Comparison of ENCODE assay signal across 24 cellular contexts in genomic region chr6:161437851-161438250, GRCh38.
"Had no signal": no experiment of that assay in that cellular context is flagged by ENCODE, and none has a peak within 500 bp of the region (broad histone marks: within the 10 kb centered on the region; RNA-seq: fewer than 3 reads in every experiment).

No MANE protein-coding gene starts in this region.

- H3K9me3 ChIP-seq: ovary, prostate gland, right atrium auricular region, transverse colon had no signal

- H3K4me1 ChIP-seq: prostate gland had no signal

- DNase-seq: activated CD4-positive, alpha-beta T cell treated with anti-CD3 and anti-CD28 coated beads for 1 hour; activated CD4-positive, alpha-beta T cell treated with anti-CD3 and anti-CD28 coated beads, Interleukin-2, amount 50 U/mL, for 1 hour; activated CD8-positive, alpha-beta T cell treated with anti-CD3 and anti-CD28 coated beads, Interleukin-2, amount 10 ng/mL, durations not matched to agents 7 days and 5 days; aorta; brain microvascular endothelial cell; caudate nucleus; dermis blood vessel endothelial cell; effector CD8-positive, alpha-beta T cell; foreskin melanocyte; hippocampal formation; kidney glomerular epithelial cell; left ventricle myocardium superior; mammary epithelial cell; midbrain; natural killer cell; ovary; stimulated activated CD4-positive, alpha-beta T cell treated with anti-CD3 and anti-CD28 coated beads, Interleukin-12 subunit alpha, Interleukin-12 subunit beta, amount 100 ng/mL, for 4 hours; transverse colon had no signal

- H3K27me3 ChIP-seq: brain microvascular endothelial cell, ovary, right atrium auricular region, transverse colon had no signal

- H3K9me3 Mint-ChIP-seq: activated naive CD4-positive, alpha-beta T cell treated with anti-CD3 and anti-CD28 coated beads, Interleukin-2, amount 50 U/mL, for 72 hours; activated T-helper 17 cell treated with anti-CD3 and anti-CD28 coated beads, Interleukin-2, amount 50 U/mL, for 72 hours; natural killer cell; stimulated activated naive CD8-positive, alpha-beta T cell treated with anti-CD3 and anti-CD28 coated beads, Interleukin-15, Interleukin-2, amounts not matched to agents 100 ng/mL and 50 ng/mL, for 24 hours; T-helper 2 cell treated with Interferon-gamma antibody and Interleukin-4, amounts not matched to agents 5 μg/mL and 100 μg/mL, for 36 hours had no signal

- H3K36me3 Mint-ChIP-seq: activated naive CD4-positive, alpha-beta T cell treated with anti-CD3 and anti-CD28 coated beads, Interleukin-2, amount 50 U/mL, for 72 hours; natural killer cell had no signal

- H3K27me3 Mint-ChIP-seq: activated T-helper 17 cell treated with anti-CD3 and anti-CD28 coated beads, Interleukin-2, amount 50 U/mL, for 72 hours had no signal

- H3K4me3 Mint-ChIP-seq: activated CD8-positive, alpha-beta T cell treated with anti-CD3 and anti-CD28 coated beads, Interleukin-2, amount 10 ng/mL, durations not matched to agents 7 days and 5 days; activated T-helper 17 cell treated with anti-CD3 and anti-CD28 coated beads, Interleukin-2, amount 50 U/mL, for 72 hours; natural killer cell; stimulated activated naive CD8-positive, alpha-beta T cell treated with anti-CD3 and anti-CD28 coated beads, Interleukin-15, Interleukin-2, amounts not matched to agents 100 ng/mL and 50 ng/mL, for 24 hours; T-helper 2 cell treated with Interferon-gamma antibody and Interleukin-4, amounts not matched to agents 5 μg/mL and 100 μg/mL, for 36 hours had no signal

- H3K4me3 ChIP-seq: ovary, prostate gland, right atrium auricular region, transverse colon had no signal

- H3K4me1 Mint-ChIP-seq: activated T-helper 17 cell treated with anti-CD3 and anti-CD28 coated beads, Interleukin-2, amount 50 U/mL, for 72 hours; natural killer cell had no signal

- H3K27ac ChIP-seq: ovary, prostate gland, transverse colon had no signal

- H3K36me3 ChIP-seq: brain microvascular endothelial cell, ovary, prostate gland, right atrium auricular region, transverse colon had no signal

- H3K27ac Mint-ChIP-seq: activated CD8-positive, alpha-beta T cell treated with anti-CD3 and anti-CD28 coated beads, Interleukin-2, amount 10 ng/mL, durations not matched to agents 7 days and 5 days; activated naive CD4-positive, alpha-beta T cell treated with anti-CD3 and anti-CD28 coated beads, Interleukin-2, amount 50 U/mL, for 72 hours; activated T-helper 17 cell treated with anti-CD3 and anti-CD28 coated beads, Interleukin-2, amount 50 U/mL, for 72 hours; natural killer cell; stimulated activated naive CD8-positive, alpha-beta T cell treated with anti-CD3 and anti-CD28 coated beads, Interleukin-15, Interleukin-2, amounts not matched to agents 100 ng/mL and 50 ng/mL, for 24 hours; T-helper 2 cell treated with Interferon-gamma antibody and Interleukin-4, amounts not matched to agents 5 μg/mL and 100 μg/mL, for 36 hours had no signal
